In the genomic region with DNA sequence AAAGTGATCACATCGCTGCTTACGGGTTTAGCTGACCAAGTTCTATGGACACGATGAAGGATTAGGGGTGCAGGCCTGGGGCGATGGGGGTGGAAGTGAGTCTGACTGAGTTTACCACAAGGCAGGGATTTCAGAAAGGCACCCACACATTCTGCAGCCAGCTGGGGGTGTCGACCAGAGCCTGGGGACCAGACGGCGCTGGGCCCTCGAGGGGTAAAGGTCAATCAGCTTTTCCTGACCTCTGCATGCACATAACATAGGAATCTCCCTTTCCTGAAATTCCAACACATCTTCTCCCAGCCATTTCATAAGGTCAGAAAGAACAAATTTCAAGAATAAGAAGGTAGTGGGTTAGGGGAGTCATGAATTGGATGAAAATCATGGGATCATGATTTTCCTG, we compare ENCODE assay signal across 33 cellular contexts.
DNase-seq lines count a peak whose midpoint lies in the region; ATAC-seq and TF ChIP-seq lines count a peak whose summit lies in the region.
"Had no signal": no experiment of that assay in that cellular context is flagged by ENCODE, and none has a peak within 500 bp of the region (broad histone marks: within the 10 kb centered on the region; RNA-seq: fewer than 3 reads in every experiment).

No MANE protein-coding gene starts in this region.

- TF ChIP-seq CTCF in endothelial cell (IDR thresholded peaks at IDR 0.05; ENCODE audit: unreplicated experiment) = no peak
- no peak for TF ChIP-seq CTCF in spleen (IDR thresholded peaks at IDR 0.05 in 8 of 11, conservative IDR thresholded peaks at IDR 0.05 in 3 of 11)

- H3K4me1 ChIP-seq in neuronal stem cell (ENCODE audit: control insufficient read depth in 2 of 2, insufficient read depth in 1 of 2, low read depth in 1 of 2, low read length in 2 of 2) (peaks cover 7 to 13% of the 10 kb centered on the region in 2 donors), spleen (no peaks in the 10 kb centered on the region)
- H3K4me1 ChIP-seq: A549, BE2C, BLaER1, Caco-2 had no signal

- H3K27me3 Mint-ChIP-seq in endothelial cell (ENCODE audit: unreplicated experiment) = peaks cover 5% of the 10 kb centered on the region
- H3K27me3 Mint-ChIP-seq: B cell; CD4-positive, alpha-beta memory T cell; CD4-positive, alpha-beta T cell; CD4-positive, CD25-positive, alpha-beta regulatory T cell had no signal

- H3K27ac ChIP-seq in neuronal stem cell (replicated peaks; ENCODE audit: low read length) = no peak overlapping the region
- no peak overlapping the region for H3K27ac ChIP-seq in spleen
- H3K27ac ChIP-seq: 22Rv1; A549; BLaER1; BLaER1 treated with 17β-estradiol and CSF1 and Interleukin-3, amounts not matched to agents 10 nM and 100 nM; C4-2B had no signal

- peak overlapping the region; percentile 31 for H3K4me3 Mint-ChIP-seq in endothelial cell (ENCODE audit: unreplicated experiment)
- H3K4me3 Mint-ChIP-seq: B cell; CD14-positive monocyte; CD4-positive, alpha-beta memory T cell; CD4-positive, alpha-beta T cell; CD4-positive, CD25-positive, alpha-beta regulatory T cell; CD8-positive, alpha-beta T cell had no signal

- no peak for TF ChIP-seq POLR2A in spleen (IDR thresholded peaks at IDR 0.05)

- H2BK5ac ChIP-seq in neuronal stem cell (ENCODE audit: low read length) = no peak overlapping the region

- no peak overlapping the region for H2AFZ ChIP-seq in neuronal stem cell (ENCODE audit: low read length)

- H4K91ac ChIP-seq in neuronal stem cell (ENCODE audit: low read depth, low read length, poor library complexity) = peak overlapping the region; percentile 48

- H3K79me1 ChIP-seq in neuronal stem cell (ENCODE audit: low read depth, low read length) = no peaks in the 10 kb centered on the region

- H2BK120ac ChIP-seq in neuronal stem cell (ENCODE audit: low read depth, low read length) = no peak overlapping the region

- H3K4ac ChIP-seq in neuronal stem cell (ENCODE audit: low read length) = no peak overlapping the region

- H2AK5ac ChIP-seq in neuronal stem cell (ENCODE audit: low read depth, low read length) = no peak overlapping the region

- no peak for ATAC-seq in GM19397 (IDR thresholded peaks at IDR 0.05; ENCODE audit: unreplicated experiment)
- ATAC-seq: A549; CD8-positive, alpha-beta T cell had no signal

- H3K9ac ChIP-seq in neuronal stem cell (ENCODE audit: low read depth, low read length, poor library complexity) = no peak overlapping the region
- H3K9ac ChIP-seq: BLaER1; BLaER1 treated with 17β-estradiol and CSF1 and Interleukin-3, amounts not matched to agents 10 nM and 100 nM had no signal

- no peaks in the 10 kb centered on the region for H3K4me1 Mint-ChIP-seq in endothelial cell (ENCODE audit: unreplicated experiment)
- H3K4me1 Mint-ChIP-seq: B cell; CD14-positive monocyte; CD4-positive, alpha-beta memory T cell; CD4-positive, CD25-positive, alpha-beta regulatory T cell; CD8-positive, alpha-beta memory T cell had no signal

- H3K23ac ChIP-seq in neuronal stem cell (ENCODE audit: low read depth, low read length, poor library complexity) = no peak overlapping the region

- peaks cover 13% of the 10 kb centered on the region for H3K36me3 Mint-ChIP-seq in endothelial cell (ENCODE audit: low read depth, unreplicated experiment)
- H3K36me3 Mint-ChIP-seq: CD14-positive monocyte; CD4-positive, alpha-beta memory T cell; CD4-positive, CD25-positive, alpha-beta regulatory T cell; CD8-positive, alpha-beta memory T cell; CD8-positive, alpha-beta T cell had no signal

- H3K27me3 ChIP-seq in neuronal stem cell (ENCODE audit: control insufficient read depth in 3 of 3, insufficient read depth in 3 of 3, low read depth in 1 of 3, low read length in 3 of 3) (no peaks in the 10 kb centered on the region), spleen (replicated peaks in 1 of 7) (no peaks in the 10 kb centered on the region)
- H3K27me3 ChIP-seq: BE2C; BLaER1; BLaER1 treated with 17β-estradiol and CSF1 and Interleukin-3, amounts not matched to agents 10 nM and 100 nM had no signal

- H3K4me3 ChIP-seq in neuronal stem cell (ENCODE audit: low read length in 2 of 2) (no peak overlapping the region), spleen (no peak overlapping the region)
- H3K4me3 ChIP-seq: A549; BLaER1; BLaER1 treated with 17β-estradiol and CSF1 and Interleukin-3, amounts not matched to agents 10 nM and 100 nM had no signal

- H3K14ac ChIP-seq in neuronal stem cell (ENCODE audit: low read length) = no peak overlapping the region

- no peaks in the 10 kb centered on the region for H3K9me3 Mint-ChIP-seq in endothelial cell (ENCODE audit: unreplicated experiment)
- H3K9me3 Mint-ChIP-seq: CD4-positive, alpha-beta T cell had no signal

- H3K4me2 ChIP-seq in neuronal stem cell (ENCODE audit: insufficient read depth, low read length, poor library complexity, severe bottlenecking) = no peak overlapping the region
- H3K4me2 ChIP-seq: A549; BLaER1 treated with 17β-estradiol and CSF1 and Interleukin-3, amounts not matched to agents 10 nM and 100 nM had no signal

- WGBS in neuronal stem cell (ENCODE audit: extremely low coverage in 2 of 2, insufficient read length in 2 of 2, insufficient replicate concordance in 1 of 2), 2 donors = no CpG with 5 or more reads among the region's 8 CpGs
- WGBS in spleen, 5 donors = 85 to 93% (median 89%) methylated on average over 8 of the region's 8 CpGs

- peak overlapping the region; percentile 46 for H3K18ac ChIP-seq in neuronal stem cell (ENCODE audit: low read length)

- intact Hi-C loops in spleen (cut with DNase I; ENCODE audit: low total_unique reads) = no loop called here

- H2BK12ac ChIP-seq in neuronal stem cell (ENCODE audit: low read length) = no peak overlapping the region

- H2BK15ac ChIP-seq in neuronal stem cell (ENCODE audit: low read length) = peak overlapping the region; percentile 59

- no peak overlapping the region for H3K27ac Mint-ChIP-seq in endothelial cell (ENCODE audit: unreplicated experiment)
- H3K27ac Mint-ChIP-seq: B cell; CD14-positive monocyte; CD4-positive, alpha-beta memory T cell; CD4-positive, alpha-beta T cell; CD4-positive, CD25-positive, alpha-beta regulatory T cell; CD8-positive, alpha-beta memory T cell; CD8-positive, alpha-beta T cell had no signal

- H3K36me3 ChIP-seq in neuronal stem cell (replicated peaks in 1 of 2; ENCODE audit: control insufficient read depth in 2 of 2, insufficient read depth in 2 of 2, low read length in 2 of 2) (no peaks in the 10 kb centered on the region), spleen (no peaks in the 10 kb centered on the region)
- H3K36me3 ChIP-seq: BE2C; BLaER1; BLaER1 treated with 17β-estradiol and CSF1 and Interleukin-3, amounts not matched to agents 10 nM and 100 nM had no signal

- DNase-seq in endothelial cell (ENCODE audit: low spot score) = no peak
- DNase-seq in neuronal stem cell (ENCODE audit: low spot score) = no peak
- DNase-seq in spleen = peak; percentile 56
- DNase-seq in SHP77 (lab: John Stamatoyannopoulos, UW) = no peak
- DNase-seq in NOMO-1 treated with dmso at 0.1 percent for 144 hours (lab: John Stamatoyannopoulos, UW; ENCODE audit: unreplicated experiment) = no peak
- DNase-seq: 8988T; ACHN; AML-193; BE2C; C1 segment of cervical spinal cord; Caco-2; Calu3; CD4-positive, alpha-beta memory T cell; CD4-positive, alpha-beta T cell; CD4-positive, CD25-positive, alpha-beta regulatory T cell; CD8-positive, alpha-beta memory T cell; CD8-positive, alpha-beta T cell; COR-L47; DMS 273 treated with DMSO at 0.1 percent for 48 hours; DMS153; DMS53; DMS79; DMS79 treated with DMSO at 0.1 percent for 48 hours; DND-41; EL had no signal

- H4K8ac ChIP-seq in neuronal stem cell (ENCODE audit: low read depth, low read length) = no peak overlapping the region

- H3K9me3 ChIP-seq in neuronal stem cell (replicated peaks in 1 of 2; ENCODE audit: control insufficient read depth in 2 of 2, insufficient read depth in 1 of 2, low read depth in 1 of 2, low read length in 2 of 2) (peaks cover 0 to 7% of the 10 kb centered on the region in 2 donors), spleen (peaks cover 0 to 22% (median 3%) of the 10 kb centered on the region in 8 donors)
- H3K9me3 ChIP-seq: BE2C, BLaER1, Caco-2 had no signal
